Comparison of ENCODE assay signal across 16 cellular contexts in the genomic region with DNA sequence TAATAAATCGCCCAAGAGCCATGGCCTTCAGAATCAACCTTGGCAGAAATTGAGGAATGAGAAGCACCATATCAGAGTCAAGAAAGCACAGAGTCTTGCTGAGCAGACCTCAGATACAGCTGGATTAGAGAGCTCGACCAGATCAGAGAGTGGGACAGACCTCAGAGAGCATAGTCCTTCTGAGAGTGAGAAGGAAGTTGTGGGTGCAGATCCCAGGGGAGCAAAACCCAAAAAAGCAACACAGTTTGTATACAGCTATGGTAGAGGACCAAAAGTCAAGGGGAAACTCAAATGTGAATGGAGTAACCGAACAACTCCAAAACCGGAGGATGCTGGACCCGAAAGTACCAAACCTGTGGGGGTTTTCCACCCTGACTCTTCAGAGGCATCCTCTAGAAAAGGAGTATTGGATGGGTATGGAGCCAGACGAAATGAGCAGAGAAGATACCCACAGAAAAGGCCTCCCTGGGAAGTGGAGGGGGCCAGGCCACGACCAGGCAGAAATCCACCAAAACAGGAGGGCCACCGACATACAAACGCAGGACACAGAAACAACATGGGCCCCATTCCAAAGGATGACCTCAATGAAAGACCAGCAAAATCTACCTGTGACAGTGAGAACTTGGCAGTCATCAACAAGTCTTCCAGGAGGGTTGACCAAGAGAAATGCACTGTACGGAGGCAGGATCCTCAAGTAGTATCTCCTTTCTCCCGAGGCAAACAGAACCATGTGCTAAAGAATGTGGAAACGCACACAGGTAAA. TPM values are rescaled to one million over a fixed set of nuclear protein-coding genes. Genes with fewer than 3 reads are reported as not detected.
DNase-seq lines count a peak whose midpoint lies in the region; ATAC-seq and TF ChIP-seq lines count a peak whose summit lies in the region.
"Had no signal": no experiment of that assay in that cellular context is flagged by ENCODE, and none has a peak within 500 bp of the region (broad histone marks: within the 10 kb centered on the region; RNA-seq: fewer than 3 reads in every experiment).

No MANE protein-coding gene starts in this region.

- H3K27ac ChIP-seq in KMS-11: peak overlapping the region; percentile 57; the same call in 1 of the 2 replicates
- H3K27ac ChIP-seq in gastrocnemius medialis: peak overlapping the region; percentile 93 to 100 (median 94)
- H3K27ac ChIP-seq: foreskin keratinocyte had no signal

- TF ChIP-seq POLR2A in gastrocnemius medialis (IDR thresholded peaks at IDR 0.05): no peak

- peak overlapping the region; percentile 85 for H3K27ac Mint-ChIP-seq in activated T-cell treated with anti-CD3 and anti-CD28 coated beads, Interleukin-2, amount 50 U/mL, for 24 hours
- H3K27ac Mint-ChIP-seq in activated naive CD8-positive, alpha-beta T cell treated with anti-CD3 and anti-CD28 coated beads, Interleukin-2, amount 10 ng/mL, durations not matched to agents 7 days and 5 days: peak overlapping the region; percentile 28

- no peaks in the 10 kb centered on the region for H4K20me1 ChIP-seq in KMS-11 (ENCODE audit: insufficient read depth)

- H3K27me3 ChIP-seq in KMS-11 (ENCODE audit: insufficient read depth, low read depth): no peaks in the 10 kb centered on the region
- no peaks in the 10 kb centered on the region for H3K27me3 ChIP-seq in gastrocnemius medialis
- H3K27me3 ChIP-seq: foreskin keratinocyte had no signal

- H3K79me2 ChIP-seq in KMS-11 (ENCODE audit: insufficient read depth, low read depth): peaks cover 84% of the 10 kb centered on the region

- H2AFZ ChIP-seq in KMS-11 (ENCODE audit: low read depth): no peak overlapping the region

- H3K4me2 ChIP-seq in KMS-11: peak overlapping the region; percentile 67; the same call in 1 of the 2 replicates

- no peaks in the 10 kb centered on the region for H3K27me3 Mint-ChIP-seq in activated T-cell treated with anti-CD3 and anti-CD28 coated beads, Interleukin-2, amount 50 U/mL, for 24 hours
- H3K27me3 Mint-ChIP-seq in activated naive CD8-positive, alpha-beta T cell treated with anti-CD3 and anti-CD28 coated beads, Interleukin-2, amount 10 ng/mL, durations not matched to agents 7 days and 5 days: no peaks in the 10 kb centered on the region

- POLR2A ChIA-PET in activated naive CD8-positive, alpha-beta T cell treated with anti-CD3 and anti-CD28 coated beads, Interleukin-2, amount 10 ng/mL, durations not matched to agents 7 days and 5 days (lab: Charles Lee): no interaction called here

- intact Hi-C loops in gastrocnemius medialis (cut with DNase I; ENCODE audit: low total_unique reads): no loop called here

- H3K9ac ChIP-seq in KMS-11: no peak overlapping the region

- peaks cover 86% of the 10 kb centered on the region for H3K4me1 ChIP-seq in KMS-11 (ENCODE audit: low read depth, poor library complexity, severe bottlenecking)
- peaks cover 63 to 78% of the 10 kb centered on the region in 2 donors for H3K4me1 ChIP-seq in gastrocnemius medialis

- no peaks in the 10 kb centered on the region for H3K9me3 Mint-ChIP-seq in activated T-cell treated with anti-CD3 and anti-CD28 coated beads, Interleukin-2, amount 50 U/mL, for 24 hours
- no peaks in the 10 kb centered on the region for H3K9me3 Mint-ChIP-seq in activated naive CD8-positive, alpha-beta T cell treated with anti-CD3 and anti-CD28 coated beads, Interleukin-2, amount 10 ng/mL, durations not matched to agents 7 days and 5 days
- H3K9me3 Mint-ChIP-seq: endodermal cell had no signal

- peaks cover 86% of the 10 kb centered on the region for H3K4me1 Mint-ChIP-seq in activated T-cell treated with anti-CD3 and anti-CD28 coated beads, Interleukin-2, amount 50 U/mL, for 24 hours (ENCODE audit: low read depth)
- H3K4me1 Mint-ChIP-seq in activated naive CD8-positive, alpha-beta T cell treated with anti-CD3 and anti-CD28 coated beads, Interleukin-2, amount 10 ng/mL, durations not matched to agents 7 days and 5 days: peaks cover 59% of the 10 kb centered on the region

- no peak overlapping the region for H3K4me3 ChIP-seq in KMS-11 (IDR thresholded peaks at IDR 0.05; ENCODE audit: insufficient read depth, low read depth, low read length)
- H3K4me3 ChIP-seq in gastrocnemius medialis: no peak overlapping the region
- H3K4me3 ChIP-seq: HAP-1 had no signal

- ATAC-seq in activated naive CD8-positive, alpha-beta T cell treated with anti-CD3 and anti-CD28 coated beads, Interleukin-2, amount 10 ng/mL, durations not matched to agents 7 days and 5 days (ENCODE audit: low read depth): no peak
- no peak for ATAC-seq in gastrocnemius medialis
- ATAC-seq: foreskin keratinocyte, PC-3 had no signal

- DNase-seq in activated T-cell treated with anti-CD3 and anti-CD28 coated beads, Interleukin-2, amount 50 U/mL, for 24 hours: no peak
- no peak for DNase-seq in activated T-cell treated with anti-CD3 and anti-CD28 coated beads, Interleukin-2, amount 50 U/mL, for 48 hours
- DNase-seq in activated naive CD8-positive, alpha-beta T cell treated with anti-CD3 and anti-CD28 coated beads, Interleukin-2, amount 10 ng/mL, durations not matched to agents 7 days and 5 days: no peak
- DNase-seq in gastrocnemius medialis (no peak), amniotic stem cell (lab: John Stamatoyannopoulos, UW) (no peak), NCI-H748 (lab: John Stamatoyannopoulos, UW; ENCODE audit: unreplicated experiment) (no peak), A172 (ENCODE audit: low spot score) (no peak)
- DNase-seq: activated effector memory CD4-positive, alpha-beta T cell treated with Interleukin-2 at 50 U/mL for 16 hours; endodermal cell; foreskin keratinocyte; NCI-H1436 treated with DMSO at 0.1 percent for 48 hours; PC-3; stimulated activated naive CD4-positive, alpha-beta T cell treated with Interleukin-2 at 50 U/mL for 16 hours had no signal

- in situ Hi-C loops in gastrocnemius medialis (cut with MboI; ENCODE audit: low sequenced_read_pairs in 4 of 4): loop anchor here in 2 of 4 donors (10.0 to 25.0 kb wide), 2 partner anchors 167 to 180 kb away; partner anchors contain the start of gene NOL6 (in 2 of the 2)

- H3K36me3 ChIP-seq in KMS-11 (ENCODE audit: insufficient read depth) (peaks cover 11% of the 10 kb centered on the region), gastrocnemius medialis (peaks cover 0 to 39% of the 10 kb centered on the region in 2 donors)

- H3K4me3 Mint-ChIP-seq in activated T-cell treated with anti-CD3 and anti-CD28 coated beads, Interleukin-2, amount 50 U/mL, for 24 hours: peak overlapping the region; percentile 43
- H3K4me3 Mint-ChIP-seq in activated naive CD8-positive, alpha-beta T cell treated with anti-CD3 and anti-CD28 coated beads, Interleukin-2, amount 10 ng/mL, durations not matched to agents 7 days and 5 days: peak overlapping the region; percentile 20
- H3K4me3 Mint-ChIP-seq: endodermal cell had no signal

- H3K9me3 ChIP-seq in gastrocnemius medialis: no peaks in the 10 kb centered on the region
- H3K9me3 ChIP-seq: HAP-1 had no signal

- TF ChIP-seq CTCF in KMS-11 (conservative IDR thresholded peaks at IDR 0.05; ENCODE audit: low read depth, low read length) (no peak), gastrocnemius medialis (IDR thresholded peaks at IDR 0.05 in 4 of 5, conservative IDR thresholded peaks at IDR 0.05 in 1 of 5) (no peak)

- H3K36me3 Mint-ChIP-seq in activated T-cell treated with anti-CD3 and anti-CD28 coated beads, Interleukin-2, amount 50 U/mL, for 24 hours (ENCODE audit: low read depth): peaks cover 95% of the 10 kb centered on the region
- H3K36me3 Mint-ChIP-seq in activated naive CD8-positive, alpha-beta T cell treated with anti-CD3 and anti-CD28 coated beads, Interleukin-2, amount 10 ng/mL, durations not matched to agents 7 days and 5 days: peaks cover 42% of the 10 kb centered on the region

RNA-seq across cellular contexts. Expression of gene NFX1, which starts 4.5 kb away (rescaled TPM):
- 10 to 100 TPM; 47.4 to 48.2 TPM for total RNA-seq in activated naive CD8-positive, alpha-beta T cell treated with anti-CD3 and anti-CD28 coated beads, Interleukin-2, amount 10 ng/mL, durations not matched to agents 7 days and 5 days
- total RNA-seq in gastrocnemius medialis: 10 to 100 TPM; 29.8 to 52.0 (median 40.6) TPM
- 16.3 and 21.7 TPM in 2 replicates for total RNA-seq in A172 (2014; rRNA removed; shearing (Covaris generic))

RNA-seq across cellular contexts. Expression of gene CHMP5, which starts 30.0 kb away (rescaled TPM):
- total RNA-seq in activated naive CD8-positive, alpha-beta T cell treated with anti-CD3 and anti-CD28 coated beads, Interleukin-2, amount 10 ng/mL, durations not matched to agents 7 days and 5 days: 10 to 100 TPM; 96.1 to 97.1 TPM
- total RNA-seq in gastrocnemius medialis: 10 to 100 TPM; 42.8 to 50.7 (median 47.8) TPM
- total RNA-seq in A172 (2014; rRNA removed; shearing (Covaris generic)): 137 and 153 TPM in 2 replicates

RNA-seq across cellular contexts. Expression of gene BAG1, which starts 30.3 kb away (rescaled TPM):
- total RNA-seq in activated naive CD8-positive, alpha-beta T cell treated with anti-CD3 and anti-CD28 coated beads, Interleukin-2, amount 10 ng/mL, durations not matched to agents 7 days and 5 days: 10 to 100 TPM; 63.8 to 73.2 TPM
- total RNA-seq in gastrocnemius medialis: 100 to 1,000 TPM in 3 of 4 donors, 10 to 100 TPM in 1; 81.5 to 244 (median 158) TPM
- total RNA-seq in A172 (2014; rRNA removed; shearing (Covaris generic)): 29.5 and 30.7 TPM in 2 replicates

RNA-seq across cellular contexts. Expression of gene SPINK4, which starts 54.9 kb away (rescaled TPM):
- total RNA-seq in activated naive CD8-positive, alpha-beta T cell treated with anti-CD3 and anti-CD28 coated beads, Interleukin-2, amount 10 ng/mL, durations not matched to agents 7 days and 5 days: not detected
- total RNA-seq in gastrocnemius medialis: not detected
- total RNA-seq in A172 (2014; rRNA removed; shearing (Covaris generic)): not detected in 2 replicates
- total RNA-seq: foreskin keratinocyte, lower leg skin, PC-3 had no signal
